Comparison of ENCODE assay signal across 8 cellular contexts in the genomic region with DNA sequence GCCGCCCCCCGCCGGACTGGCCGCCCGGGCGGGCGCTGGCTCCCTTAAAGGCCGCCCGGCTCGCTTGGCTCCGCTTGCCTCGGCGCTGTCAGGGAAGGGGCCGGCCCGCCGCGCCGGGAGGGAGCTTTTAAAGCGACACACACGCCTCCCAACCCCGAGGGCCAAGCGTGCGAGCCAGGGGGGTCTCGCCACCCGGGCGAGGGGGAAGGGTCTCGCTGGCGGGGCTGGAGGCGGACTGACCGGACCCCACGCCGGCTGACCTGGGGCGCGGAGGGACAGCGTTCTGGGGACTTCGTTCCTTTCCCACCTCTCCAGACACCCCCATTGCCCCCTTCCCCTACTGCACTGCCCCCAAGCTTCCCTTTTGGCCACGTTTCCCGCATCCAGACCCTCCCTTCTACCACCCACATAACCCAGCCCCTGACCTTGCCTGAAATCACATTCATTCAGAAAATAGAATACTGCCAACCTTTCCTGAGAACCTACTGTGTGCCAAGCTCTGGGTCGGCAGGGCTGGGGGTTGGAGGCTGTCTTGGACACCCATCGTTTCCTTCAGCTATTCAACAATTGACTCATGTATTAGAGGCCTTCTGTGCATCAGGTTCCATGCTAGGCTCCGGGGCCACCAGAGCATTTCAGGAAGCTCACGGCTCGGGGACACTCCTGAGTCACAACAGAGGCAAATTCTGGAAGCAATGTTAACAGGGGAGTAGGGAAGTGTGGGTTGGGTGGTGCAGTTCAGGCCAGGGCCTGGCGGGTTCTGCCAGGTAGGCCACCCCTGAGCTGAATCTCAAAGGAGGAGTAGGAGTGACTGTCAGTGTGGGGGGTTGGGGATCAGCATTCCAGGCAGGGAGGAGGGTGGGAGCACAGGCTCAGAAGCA. TPM values are rescaled to one million over a fixed set of nuclear protein-coding genes. Genes with fewer than 3 reads are reported as not detected.
DNase-seq lines count a peak whose midpoint lies in the region; TF ChIP-seq lines count a peak whose summit lies in the region.

A gene with protein sequence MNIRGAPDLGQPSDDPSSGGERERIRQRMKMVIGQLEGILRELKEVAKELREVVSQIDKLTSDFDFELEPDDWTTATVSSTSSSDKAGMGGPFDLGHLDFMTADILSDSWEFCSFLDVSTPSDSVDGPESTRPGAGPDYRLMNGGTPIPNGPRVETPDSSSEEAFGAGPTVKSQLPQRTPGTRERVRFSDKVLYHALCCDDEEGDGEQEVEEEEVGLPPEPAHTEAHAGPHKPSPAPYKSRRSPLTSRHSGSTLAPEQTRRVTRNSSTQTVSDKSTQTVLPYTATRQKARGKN (minus strand): TSS at position 102 of the 881 bp plus-strand sequence. CDS start 2,221 bp downstream, outside the sequence.

- no peaks in the 10 kb centered on the region for H3F3A ChIP-seq in smooth muscle cell (ENCODE audit: low read depth)

- H3K27ac ChIP-seq in smooth muscle cell (ENCODE audit: low read depth): no peak within 1 kb of the TSS

- no peaks in the 10 kb centered on the region for H4K20me1 ChIP-seq in smooth muscle cell (ENCODE audit: low read depth)

- TF ChIP-seq CTCF in HFF-Myc (IDR thresholded peaks at IDR 0.05; ENCODE audit: low read depth, low read length, missing control alignments) (no peak), smooth muscle cell (IDR thresholded peaks at IDR 0.05; ENCODE audit: borderline replicate concordance, insufficient read depth, poor library complexity, severe bottlenecking) (no peak)

- peak within 1 kb of the TSS; percentile 99 for H3K4me2 ChIP-seq in smooth muscle cell

- no peaks in the 10 kb centered on the region for H3K27me3 ChIP-seq in smooth muscle cell (ENCODE audit: low read depth)

- H3K36me3 ChIP-seq in smooth muscle cell (ENCODE audit: low read depth): no peaks in the 10 kb centered on the region

- peak within 1 kb of the TSS; percentile 77 for H2AFZ ChIP-seq in smooth muscle cell (ENCODE audit: low read depth)

- H3K4me3 ChIP-seq in HFF-Myc (replicated peaks; ENCODE audit: low read depth, low read length) (peak within 1 kb of the TSS; percentile 13), smooth muscle cell (peak within 1 kb of the TSS; percentile 75)

- peaks cover 9% of the 10 kb centered on the region for H3K4me1 ChIP-seq in smooth muscle cell (ENCODE audit: low read depth)

- peak within 1 kb of the TSS; percentile 28 for H3K9ac ChIP-seq in smooth muscle cell (ENCODE audit: low read depth)

- no peak for DNase-seq in HFF-Myc (ENCODE audit: extremely low read depth, low read depth)
- DNase-seq in cerebellum (ENCODE audit: low spot score): peak; percentile 17
- peak; percentile 35 for DNase-seq in iris pigment epithelial cell (ENCODE audit: low read depth)
- peak; percentile 14 for DNase-seq in smooth muscle cell (lab: John Stamatoyannopoulos, UW; ENCODE audit: unreplicated experiment)
- no peak for DNase-seq in NCI-H2029 treated with DMSO at 0.1 percent for 48 hours (lab: John Stamatoyannopoulos, UW)
- no peak for DNase-seq in activated naive CD4-positive, alpha-beta T cell treated with anti-CD3 and anti-CD28 coated beads, Interleukin-2, amount 50 U/mL, for 16 hours
- DNase-seq in OCI-M2 (lab: John Stamatoyannopoulos, UW; ENCODE audit: unreplicated experiment): no peak
- no peak for DNase-seq in NCI-H510A (lab: John Stamatoyannopoulos, UW)

- H3K79me2 ChIP-seq in smooth muscle cell (ENCODE audit: low read depth): no peaks in the 10 kb centered on the region

- no peaks in the 10 kb centered on the region for H3K9me3 ChIP-seq in smooth muscle cell (replicated peaks; ENCODE audit: low read depth)

- 13% methylated on average over 26 of the region's 44 CpGs for WGBS in smooth muscle cell (ENCODE audit: low lambda C conversion rate)

RNA-seq across cellular contexts. Expression of the gene that starts here (rescaled TPM):
- total RNA-seq in cerebellum (22.9 TPM), smooth muscle cell (1.4 and 1.6 TPM in 2 replicates)
- 3.4 and 4.0 TPM in 2 replicates for polyA plus RNA-seq in smooth muscle cell

Comparison
In these comparisons a context has a peak if more than half of its experiments do, and no peak if none do; other contexts are left out.
1. DNase-seq: peak in cerebellum (single experiment), iris pigment epithelial cell (single experiment) and smooth muscle cell (single experiment); none in HFF-Myc (single experiment), NCI-H2029 treated with DMSO at 0.1 percent for 48 hours (single experiment), activated naive CD4-positive, alpha-beta T cell treated with anti-CD3 and anti-CD28 coated beads, Interleukin-2, amount 50 U/mL, for 16 hours (single experiment), OCI-M2 (single experiment) and NCI-H510A (single experiment).